Comparison of ENCODE assay signal across 8 cellular contexts in the genomic region with DNA sequence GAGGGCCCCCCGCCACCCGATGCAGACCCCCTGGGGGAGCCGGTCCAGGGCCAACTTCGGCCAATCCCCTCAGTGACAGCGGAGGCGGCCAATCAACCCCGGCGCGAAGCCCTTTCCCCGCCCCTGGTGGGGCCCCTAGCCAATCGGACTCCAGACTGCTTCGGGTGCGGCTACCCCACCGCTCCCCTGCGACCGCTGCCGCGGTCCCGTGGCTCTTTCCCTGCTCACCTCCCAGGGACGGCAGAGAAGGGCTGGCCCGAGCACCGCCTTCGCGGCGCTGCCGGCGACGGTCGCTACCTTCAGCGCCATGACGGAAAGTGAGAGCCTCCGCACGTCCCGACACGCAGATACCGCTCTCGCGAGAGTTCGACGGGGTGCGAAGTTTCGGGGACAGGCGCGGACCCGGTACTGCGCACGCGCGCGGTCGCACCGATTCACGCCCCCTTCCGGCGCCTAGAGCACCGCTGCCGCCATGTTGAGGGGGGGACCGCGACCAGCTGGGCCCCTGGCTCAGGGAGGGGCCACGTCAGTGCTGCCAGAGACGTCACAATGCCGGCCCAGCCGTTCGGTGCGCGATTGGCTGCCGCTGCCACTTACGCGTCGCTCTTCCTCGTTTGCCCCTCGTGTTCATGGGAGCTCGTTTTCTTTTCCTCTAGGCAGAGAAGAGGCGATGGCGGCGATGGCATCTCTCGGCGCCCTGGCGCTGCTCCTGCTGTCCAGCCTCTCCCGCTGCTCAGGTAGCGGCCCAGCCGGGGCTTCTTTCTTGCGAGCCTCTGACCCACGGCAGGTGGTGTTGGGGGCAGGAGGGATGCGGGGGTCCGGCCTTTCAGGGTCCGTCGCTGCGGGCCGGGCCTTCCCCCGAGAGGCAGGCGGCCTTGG. TPM values are rescaled to one million over a fixed set of nuclear protein-coding genes. Genes with fewer than 3 reads are reported as not detected.
DNase-seq lines count a peak whose midpoint lies in the region; ATAC-seq and TF ChIP-seq lines count a peak whose summit lies in the region.

A gene (minus strand): TSS at position 358 of the 879 bp plus-strand sequence. CDS start 49 bp downstream, at position 309.
A gene (plus strand): TSS at position 651 of the 879 bp plus-strand sequence. CDS start 20 bp downstream, at position 671.

- H3K9me3 ChIP-seq in T-helper 17 cell (ENCODE audit: control insufficient read depth, low read length, poor library complexity, severe bottlenecking) (no peaks in the 10 kb centered on the region), prostate gland (no peaks in the 10 kb centered on the region)

- H3K4me3 ChIP-seq in prostate gland = peak within 1 kb of the TSS; percentile 55 to 57
- peak within 1 kb of the TSS; percentile 79 for H3K4me3 ChIP-seq in urinary bladder (ENCODE audit: low read depth, low read length)

- TF ChIP-seq POLR2A in GM15510 (IDR thresholded peaks at IDR 0.05; ENCODE audit: borderline replicate concordance, extremely low read depth, insufficient read length) (peak; percentile 61), prostate gland (IDR thresholded peaks at IDR 0.05) (peak; percentile 36)

- peak; percentile 93 for ATAC-seq in HG02885 (IDR thresholded peaks at IDR 0.05; ENCODE audit: poor library complexity, unreplicated experiment)
- ATAC-seq in T-helper 17 cell = peak; percentile 97
- peak; percentile 96 for ATAC-seq in left ventricle myocardium superior

- H3K27me3 ChIP-seq in prostate gland (replicated peaks; ENCODE audit: insufficient read depth) = no peaks in the 10 kb centered on the region

- H3K4me3 Mint-ChIP-seq in T-helper 17 cell = peak within 1 kb of the TSS; percentile 94

- H3K27ac ChIP-seq in angular gyrus (ENCODE audit: low read depth, low read length) = peak within 1 kb of the TSS; percentile 82
- H3K27ac ChIP-seq in prostate gland = peak within 1 kb of the TSS; percentile 90 to 93
- peak within 1 kb of the TSS; percentile 88 for H3K27ac ChIP-seq in urinary bladder (ENCODE audit: low read depth)

- H3K36me3 ChIP-seq in prostate gland (no peaks in the 10 kb centered on the region), urinary bladder (ENCODE audit: insufficient read depth) (peaks cover 2% of the 10 kb centered on the region)

- intact Hi-C loops in left ventricle myocardium superior (cut with micrococcal nuclease) (no loop called here), prostate gland (cut with DNase I) (no loop called here)

- TF ChIP-seq CTCF in prostate gland (IDR thresholded peaks at IDR 0.05) = peak in 3 of 4 experiments; percentile 20 to 53 (median 28)

- H3K27ac Mint-ChIP-seq in T-helper 17 cell = peak within 1 kb of the TSS; percentile 80

- DNase-seq in NCI-H1694 treated with DMSO at 0.1 percent for 48 hours (lab: John Stamatoyannopoulos, UW) (peak; percentile 95), T-helper 17 cell (peak; percentile 83 to 90 (median 88)), left ventricle myocardium superior (peak; percentile 96), prostate gland (ENCODE audit: low spot score) (peak; percentile 87)

- WGBS in prostate gland = 0% methylated on average over 38 of the region's 92 CpGs
- WGBS in urinary bladder = under 1% methylated on average over 92 of the region's 92 CpGs

- peaks cover 16% of the 10 kb centered on the region for H3K4me1 Mint-ChIP-seq in T-helper 17 cell

- no peaks in the 10 kb centered on the region for H3K4me1 ChIP-seq in prostate gland (replicated peaks)
- no peaks in the 10 kb centered on the region for H3K4me1 ChIP-seq in urinary bladder (ENCODE audit: insufficient read depth)

- no peaks in the 10 kb centered on the region for H3K36me3 Mint-ChIP-seq in T-helper 17 cell (ENCODE audit: low read depth)

- H3K27me3 Mint-ChIP-seq in T-helper 17 cell = no peaks in the 10 kb centered on the region

RNA-seq across cellular contexts. Expression of the first gene that starts in this region (rescaled TPM):
- total RNA-seq in T-helper 17 cell (10 to 100 TPM; 46.4 to 52.4 TPM), left ventricle myocardium superior (81.2 TPM), prostate gland (100 to 1,000 TPM; 106 to 122 TPM), urinary bladder (21.0 TPM)
- 67.4 TPM for polyA plus RNA-seq in urinary bladder

RNA-seq across cellular contexts. Expression of the second gene that starts in this region (rescaled TPM):
- total RNA-seq in T-helper 17 cell (100 to 1,000 TPM; 204 to 212 TPM), left ventricle myocardium superior (145 TPM), prostate gland (100 to 1,000 TPM; 288 to 623 TPM), urinary bladder (102 TPM)
- 326 TPM for polyA plus RNA-seq in urinary bladder

Comparison
In these comparisons a context has a peak if more than half of its experiments do, and no peak if none do; other contexts are left out.
1. Peak in every context shown above with its lines: DNase-seq, ATAC-seq, H3K4me3 ChIP-seq and H3K27ac ChIP-seq.